ENCODE assay signal across 20 cellular contexts in the genomic region with DNA sequence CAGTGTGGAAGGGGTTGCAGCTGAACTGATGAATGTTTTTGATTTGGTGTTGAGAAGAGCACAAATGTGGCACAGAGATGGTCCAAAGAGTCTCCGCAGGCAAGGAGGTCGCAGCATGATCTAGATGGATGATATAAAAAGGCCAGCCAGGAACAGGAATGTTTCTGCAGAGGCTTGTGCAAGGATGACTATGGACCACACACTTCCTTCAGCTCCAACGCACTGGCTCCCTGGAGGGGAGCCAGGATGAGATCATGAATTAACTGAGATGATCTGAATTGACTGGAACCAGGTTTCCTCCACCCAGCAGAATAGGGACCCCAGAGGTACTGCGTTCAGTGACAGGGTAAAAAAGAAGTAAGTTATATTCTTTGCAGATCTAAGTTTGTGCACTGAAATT.
A peak's percentile ranks its signal among the peaks of the same experiment; 100 is the strongest.
DNase-seq lines count a peak whose midpoint lies in the region; ATAC-seq and TF ChIP-seq lines count a peak whose summit lies in the region.
"Had no signal": no experiment of that assay in that cellular context is flagged by ENCODE, and none has a peak within 500 bp of the region (broad histone marks: within the 10 kb centered on the region; RNA-seq: fewer than 3 reads in every experiment).

No MANE protein-coding gene starts in this region.

- no peaks in the 10 kb centered on the region for H3K9me3 Mint-ChIP-seq in endothelial cell (ENCODE audit: unreplicated experiment)

- H3K4me3 Mint-ChIP-seq in endothelial cell (ENCODE audit: unreplicated experiment): no peak overlapping the region
- H3K4me3 Mint-ChIP-seq: activated CD4-positive, alpha-beta T cell treated with anti-CD3 and anti-CD28 coated beads for 36 hours; natural killer cell had no signal

- H3K36me3 ChIP-seq in MG63: no peaks in the 10 kb centered on the region
- H3K36me3 ChIP-seq: heart right ventricle, transverse colon had no signal

- no peaks in the 10 kb centered on the region for H3K27me3 Mint-ChIP-seq in endothelial cell (ENCODE audit: unreplicated experiment)
- H3K27me3 Mint-ChIP-seq: activated CD4-positive, alpha-beta T cell treated with anti-CD3 and anti-CD28 coated beads for 36 hours had no signal

- DNase-seq in Daoy (ENCODE audit: low read depth) (peak; percentile 51), MG63 (peak; percentile 42), choroid plexus epithelial cell (ENCODE audit: low read depth) (peak; percentile 76), kidney glomerular epithelial cell (lab: John Stamatoyannopoulos, UW) (peak; percentile 43), endothelial cell (ENCODE audit: low spot score) (no peak), epidermal melanocyte (ENCODE audit: insufficient read length, low spot score) (no peak), ecto neural progenitor cell (ENCODE audit: low spot score) (no peak)
- DNase-seq: activated CD4-positive, alpha-beta T cell treated with anti-CD3 and anti-CD28 coated beads for 36 hours; amygdala; C1 segment of cervical spinal cord; DND-41; heart right ventricle; natural killer cell; NCI-H1092 treated with DMSO at 0.1 percent for 48 hours; NCI-H345; OCI-M1; T-helper 2 cell; transverse colon had no signal

- H3K4me3 ChIP-seq in MG63 (no peak overlapping the region), choroid plexus epithelial cell (ENCODE audit: low read depth, low read length) (no peak overlapping the region)
- H3K4me3 ChIP-seq: heart right ventricle, transverse colon had no signal

- H3K27me3 ChIP-seq in MG63: no peaks in the 10 kb centered on the region
- H3K27me3 ChIP-seq: heart right ventricle, transverse colon had no signal

- no peaks in the 10 kb centered on the region for H3K9me3 ChIP-seq in MG63

- no peak overlapping the region for H3K27ac Mint-ChIP-seq in endothelial cell (ENCODE audit: unreplicated experiment)
- H3K27ac Mint-ChIP-seq: activated CD4-positive, alpha-beta T cell treated with anti-CD3 and anti-CD28 coated beads for 36 hours; natural killer cell had no signal

- no peak for TF ChIP-seq CTCF in choroid plexus epithelial cell (conservative IDR thresholded peaks at IDR 0.05; ENCODE audit: low read depth, low read length)
- no peak for TF ChIP-seq CTCF in endothelial cell (IDR thresholded peaks at IDR 0.05; ENCODE audit: unreplicated experiment)

- ATAC-seq in GM21619 (IDR thresholded peaks at IDR 0.05; ENCODE audit: unreplicated experiment): no peak
- ATAC-seq: activated CD4-positive, alpha-beta T cell treated with anti-CD3 and anti-CD28 coated beads for 36 hours; left lobe of liver had no signal

- no peaks in the 10 kb centered on the region for H3K4me1 Mint-ChIP-seq in endothelial cell (ENCODE audit: unreplicated experiment)
- H3K4me1 Mint-ChIP-seq: activated CD4-positive, alpha-beta T cell treated with anti-CD3 and anti-CD28 coated beads for 36 hours; natural killer cell had no signal

- no peaks in the 10 kb centered on the region for H3K36me3 Mint-ChIP-seq in endothelial cell (ENCODE audit: low read depth, unreplicated experiment)

Comparison
In these comparisons a context has a peak if more than half of its experiments do, and no peak if none do; other contexts are left out.
1. DNase-seq: peak in Daoy (single experiment), MG63 (single experiment), choroid plexus epithelial cell (single experiment) and kidney glomerular epithelial cell (single experiment); none in endothelial cell (single experiment), epidermal melanocyte (single experiment) and ecto neural progenitor cell (single experiment).